In genomic region chr3:140468407-140468806, GRCh38 we compare ENCODE assay signal across 17 cellular contexts.
"Had no signal": no experiment of that assay in that cellular context is flagged by ENCODE, and none has a peak within 500 bp of the region (broad histone marks: within the 10 kb centered on the region; RNA-seq: fewer than 3 reads in every experiment).

No MANE protein-coding gene starts in this region.

- H3K36me3 ChIP-seq: gastroesophageal sphincter, heart right ventricle, ovary, spleen had no signal

- ATAC-seq: activated naive CD8-positive, alpha-beta T cell treated with anti-CD3 and anti-CD28 coated beads, Interleukin-2, amount 50 U/mL, for 24 hours; effector memory CD8-positive, alpha-beta T cell; gastroesophageal sphincter; heart right ventricle; left colon; sciatic nerve; stimulated activated naive CD8-positive, alpha-beta T cell treated with anti-CD3 and anti-CD28 coated beads, Interleukin-15, amount 100 ng/mL, for 72 hours had no signal

- H3K4me3 Mint-ChIP-seq: activated naive CD8-positive, alpha-beta T cell treated with anti-CD3 and anti-CD28 coated beads, Interleukin-2, amount 50 U/mL, for 24 hours; effector memory CD8-positive, alpha-beta T cell; neural crest cell; stimulated activated naive CD8-positive, alpha-beta T cell treated with anti-CD3 and anti-CD28 coated beads, Interleukin-15, amount 100 ng/mL, for 72 hours; type B pancreatic cell had no signal

- H3K4me3 ChIP-seq: gastroesophageal sphincter, heart right ventricle, ovary, spleen had no signal

- H3K9me3 Mint-ChIP-seq: activated naive CD8-positive, alpha-beta T cell treated with anti-CD3 and anti-CD28 coated beads, Interleukin-2, amount 50 U/mL, for 24 hours; effector memory CD8-positive, alpha-beta T cell; neural crest cell; stimulated activated naive CD8-positive, alpha-beta T cell treated with anti-CD3 and anti-CD28 coated beads, Interleukin-15, amount 100 ng/mL, for 72 hours had no signal

- H3K36me3 Mint-ChIP-seq: type B pancreatic cell had no signal

- H3K27me3 ChIP-seq: gastroesophageal sphincter, heart right ventricle, ovary, spleen had no signal

- H3K27me3 Mint-ChIP-seq: activated naive CD8-positive, alpha-beta T cell treated with anti-CD3 and anti-CD28 coated beads, Interleukin-2, amount 50 U/mL, for 24 hours had no signal

- H3K27ac ChIP-seq: gastroesophageal sphincter, heart right ventricle, ovary, spleen had no signal

- DNase-seq: activated CD4-positive, alpha-beta T cell treated with anti-CD3 and anti-CD28 coated beads, Interleukin-2, amount 50 U/mL, for 4 hours; activated CD4-positive, CD25-positive, alpha-beta regulatory T cell treated with anti-CD3 and anti-CD28 coated beads, Interleukin-2, amount 50 U/mL, for 72 hours; activated naive CD4-positive, alpha-beta T cell treated with Interleukin-2 at 50 U/mL for 16 hours; activated naive CD8-positive, alpha-beta T cell treated with anti-CD3 and anti-CD28 coated beads, Interleukin-2, amount 50 U/mL, for 24 hours; activated T-cell treated with anti-CD3 and anti-CD28 coated beads for 4 hours; dermis blood vessel endothelial cell; effector memory CD8-positive, alpha-beta T cell; heart right ventricle; left colon; ovary; spleen; stimulated activated naive CD8-positive, alpha-beta T cell treated with anti-CD3 and anti-CD28 coated beads, Interleukin-15, amount 100 ng/mL, for 72 hours; T-helper 9 cell had no signal

- H3K4me1 ChIP-seq: spleen had no signal

- H3K27ac Mint-ChIP-seq: activated naive CD8-positive, alpha-beta T cell treated with anti-CD3 and anti-CD28 coated beads, Interleukin-2, amount 50 U/mL, for 24 hours; effector memory CD8-positive, alpha-beta T cell had no signal

- H3K9me3 ChIP-seq: gastroesophageal sphincter, heart right ventricle, ovary, spleen had no signal
